In genomic region chr1:192311281-192311680, GRCh38 we compare ENCODE assay signal across 8 cellular contexts. TPM values are rescaled to one million over a fixed set of nuclear protein-coding genes. Genes with fewer than 3 reads are reported as not detected.
DNase-seq lines count a peak whose midpoint lies in the region; ATAC-seq and TF ChIP-seq lines count a peak whose summit lies in the region.

No MANE protein-coding gene starts in this region.

- peaks cover 3% of the 10 kb centered on the region for H3K27me3 Mint-ChIP-seq in brain
- H3K27me3 Mint-ChIP-seq in neural crest cell (ENCODE audit: low read depth) = no peaks in the 10 kb centered on the region

- no peak for ATAC-seq in GM18868 (IDR thresholded peaks at IDR 0.05; ENCODE audit: unreplicated experiment)

- H3K4me1 Mint-ChIP-seq in brain (peaks cover 5% of the 10 kb centered on the region), neural crest cell (no peaks in the 10 kb centered on the region)

- H3K4me3 ChIP-seq in GM12864 (ENCODE audit: low read depth, low read length) = no peak overlapping the region
- H3K4me3 ChIP-seq in HAP-1 = no peak overlapping the region
- H3K4me3 ChIP-seq in esophagus squamous epithelium = no peak overlapping the region

- no peak overlapping the region for H3K27ac Mint-ChIP-seq in brain
- H3K27ac Mint-ChIP-seq in neural crest cell (ENCODE audit: unreplicated experiment) = no peak overlapping the region

- H3K27ac ChIP-seq in esophagus squamous epithelium = no peak overlapping the region

- intact Hi-C loops in esophagus squamous epithelium (cut with DNase I) = no loop called here

- 42 to 49% methylated on average over 1 of the region's 1 CpG for WGBS in esophagus squamous epithelium, 2 donors

- H3K9me3 ChIP-seq in HAP-1 = no peaks in the 10 kb centered on the region
- H3K9me3 ChIP-seq in esophagus squamous epithelium = peaks cover 0 to 13% (median 6%) of the 10 kb centered on the region in 3 donors

- DNase-seq in GM12864 (ENCODE audit: low read depth) (no peak), NCI-H1048 (lab: John Stamatoyannopoulos, UW) (peak; percentile 44), neural crest cell (ENCODE audit: low read depth, low spot score) (no peak), HAP-1 (ENCODE audit: low spot score in 2 of 2) (no peak), esophagus squamous epithelium (lab: John Stamatoyannopoulos, UW) (no peak)
- DNase-seq in activated CD8-positive, alpha-beta memory T cell treated with anti-CD3 and anti-CD28 coated beads, Interleukin-2, amount 50 U/mL, for 4 hours = no peak

- no peaks in the 10 kb centered on the region for H3K36me3 ChIP-seq in HAP-1 (replicated peaks)
- H3K36me3 ChIP-seq in esophagus squamous epithelium = no peaks in the 10 kb centered on the region

- H3K9me3 Mint-ChIP-seq in brain (peaks cover 5 to 25% (median 9%) of the 10 kb centered on the region in 5 experiments), neural crest cell (peaks cover 4% of the 10 kb centered on the region)

- in situ Hi-C loops in HAP-1 (cut with MboI; ENCODE audit: low sequenced_read_pairs) = no loop called here

- TF ChIP-seq POLR2A in esophagus squamous epithelium (IDR thresholded peaks at IDR 0.05) = no peak

- no peaks in the 10 kb centered on the region for H3K27me3 ChIP-seq in HAP-1 (ENCODE audit: low read depth)
- no peaks in the 10 kb centered on the region for H3K27me3 ChIP-seq in esophagus squamous epithelium

- H3K4me1 ChIP-seq in HAP-1 = no peaks in the 10 kb centered on the region
- H3K4me1 ChIP-seq in esophagus squamous epithelium = no peaks in the 10 kb centered on the region

- peak; percentile 17 for TF ChIP-seq CTCF in GM12864 (IDR thresholded peaks at IDR 0.05; ENCODE audit: low read depth, low read length, missing control alignments)
- peak; percentile 63 to 71 for TF ChIP-seq CTCF in brain (conservative IDR thresholded peaks at IDR 0.05)
- TF ChIP-seq CTCF in neural crest cell (conservative IDR thresholded peaks at IDR 0.05) = peak; percentile 68
- no peak for TF ChIP-seq CTCF in esophagus squamous epithelium (IDR thresholded peaks at IDR 0.05)

- no peak overlapping the region for H3K4me3 Mint-ChIP-seq in brain
- H3K4me3 Mint-ChIP-seq in neural crest cell = no peak overlapping the region

- H3K36me3 Mint-ChIP-seq in brain (no peaks in the 10 kb centered on the region), neural crest cell (ENCODE audit: low read depth) (no peaks in the 10 kb centered on the region)

RNA-seq across cellular contexts. Expression of gene RGS21, which starts 5.5 kb away (rescaled TPM):
- not detected for polyA plus RNA-seq in brain (ENCODE audit: insufficient read depth, low read depth, low replicate concordance)
- not detected in 2 replicates for total RNA-seq in neural crest cell
- not detected for total RNA-seq in esophagus squamous epithelium

Comparison
In these comparisons a context has a peak if more than half of its experiments do, and no peak if none do; other contexts are left out.
1. CTCF ChIP-seq: peak in GM12864 (single experiment), brain (2 of 2) and neural crest cell (single experiment); none in esophagus squamous epithelium (0 of 6).